8 cellular contexts compared by ENCODE assay signal in the genomic region with DNA sequence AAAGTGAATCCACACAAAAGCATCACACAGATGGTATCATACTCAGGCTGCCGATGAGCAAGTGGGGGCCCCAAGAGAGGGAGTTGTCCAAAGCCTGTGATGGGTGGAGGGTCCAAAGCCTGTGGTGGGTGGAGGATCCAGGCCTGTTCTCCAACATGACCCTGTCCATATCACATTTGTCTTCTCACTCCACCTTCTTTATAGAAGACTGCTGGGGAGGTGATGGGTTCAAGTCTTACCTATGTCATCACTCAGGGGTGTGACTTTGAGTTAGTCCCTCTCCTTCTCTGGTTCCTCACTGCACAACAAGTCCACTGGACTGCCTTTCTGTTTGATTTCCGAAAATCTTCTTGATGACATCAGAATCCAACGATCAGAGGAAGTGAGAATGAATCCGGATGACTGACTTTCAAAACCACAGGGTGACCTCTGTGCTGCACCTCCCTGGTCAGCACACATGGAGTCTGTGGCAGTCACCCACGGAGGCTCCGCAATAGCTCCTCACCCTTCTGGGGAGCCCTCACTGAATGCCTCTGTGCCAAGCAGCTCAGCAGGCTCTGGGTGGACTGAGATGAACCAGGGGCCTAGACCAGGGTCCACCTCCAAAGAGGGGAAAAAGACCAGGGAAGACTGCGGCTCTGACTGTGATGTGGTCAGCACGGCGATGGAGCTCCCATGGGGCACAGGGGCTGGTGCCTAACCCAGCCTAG.
DNase-seq lines count a peak whose midpoint lies in the region; ATAC-seq lines count a peak whose summit lies in the region.

No MANE protein-coding gene starts in this region.

- CTCF ChIA-PET in activated CD8-positive, alpha-beta memory T cell treated with anti-CD3 and anti-CD28 coated beads, Interleukin-2, amount 10 ng/mL, durations not matched to agents 7 days and 5 days (lab: Charles Lee): interaction anchor here (0.6 to 2.8 kb wide), 7 partner anchors 12 to 707 kb away, joined by 3 to 23 read pairs (median 4); no protein-coding TSS in a partner anchor

- peak; percentile 5 for ATAC-seq in activated CD8-positive, alpha-beta memory T cell treated with anti-CD3 and anti-CD28 coated beads, Interleukin-2, amount 10 ng/mL, durations not matched to agents 7 days and 5 days
- peak; percentile 32 for ATAC-seq in HG02852 (IDR thresholded peaks at IDR 0.05; ENCODE audit: unreplicated experiment)

- intact Hi-C loops in posterior cingulate gyrus (cut with DNase I): no loop called here

- no peaks in the 10 kb centered on the region for H3K9me3 Mint-ChIP-seq in activated CD8-positive, alpha-beta memory T cell treated with anti-CD3 and anti-CD28 coated beads, Interleukin-2, amount 10 ng/mL, durations not matched to agents 7 days and 5 days (ENCODE audit: low read depth)
- no peaks in the 10 kb centered on the region for H3K9me3 Mint-ChIP-seq in immature natural killer cell

- H3K4me1 Mint-ChIP-seq in activated CD8-positive, alpha-beta memory T cell treated with anti-CD3 and anti-CD28 coated beads, Interleukin-2, amount 10 ng/mL, durations not matched to agents 7 days and 5 days: peaks cover 63% of the 10 kb centered on the region
- H3K4me1 Mint-ChIP-seq in immature natural killer cell: peaks cover 51 to 61% of the 10 kb centered on the region in 2 donors

- no peaks in the 10 kb centered on the region for H3K27me3 Mint-ChIP-seq in activated CD8-positive, alpha-beta memory T cell treated with anti-CD3 and anti-CD28 coated beads, Interleukin-2, amount 10 ng/mL, durations not matched to agents 7 days and 5 days
- H3K27me3 Mint-ChIP-seq in immature natural killer cell (ENCODE audit: low read depth in 3 of 3): peaks cover 4 to 7% (median 7%) of the 10 kb centered on the region in 3 donors

- peaks cover 4% of the 10 kb centered on the region for H3K36me3 Mint-ChIP-seq in activated CD8-positive, alpha-beta memory T cell treated with anti-CD3 and anti-CD28 coated beads, Interleukin-2, amount 10 ng/mL, durations not matched to agents 7 days and 5 days
- no peaks in the 10 kb centered on the region for H3K36me3 Mint-ChIP-seq in immature natural killer cell

- H3K27ac Mint-ChIP-seq in activated CD8-positive, alpha-beta memory T cell treated with anti-CD3 and anti-CD28 coated beads, Interleukin-2, amount 10 ng/mL, durations not matched to agents 7 days and 5 days: peak overlapping the region; percentile 75
- H3K27ac Mint-ChIP-seq in immature natural killer cell: peak overlapping the region; percentile 7 to 76 (median 60)

- no peak overlapping the region for H3K4me3 Mint-ChIP-seq in activated CD8-positive, alpha-beta memory T cell treated with anti-CD3 and anti-CD28 coated beads, Interleukin-2, amount 10 ng/mL, durations not matched to agents 7 days and 5 days
- H3K4me3 Mint-ChIP-seq in immature natural killer cell: peak overlapping the region in 2 of 5 donors; percentile 23 to 45

- DNase-seq in activated CD8-positive, alpha-beta memory T cell treated with anti-CD3 and anti-CD28 coated beads, Interleukin-2, amount 10 ng/mL, durations not matched to agents 7 days and 5 days: no peak
- DNase-seq in activated CD8-positive, alpha-beta memory T cell treated with anti-CD3 and anti-CD28 coated beads, Interleukin-2, amount 50 U/mL, for 4 hours: no peak
- peak; percentile 8 for DNase-seq in OCI-M1 (lab: John Stamatoyannopoulos, UW)
- no peak for DNase-seq in immature natural killer cell
- no peak for DNase-seq in posterior cingulate gyrus
- no peak for DNase-seq in DMS 273 treated with DMSO at 0.1 percent for 48 hours (lab: John Stamatoyannopoulos, UW)
- DNase-seq in DMS53 treated with DMSO at 0.1 percent for 48 hours (lab: John Stamatoyannopoulos, UW; ENCODE audit: unreplicated experiment): no peak
